24 cellular contexts compared by ENCODE assay signal in genomic region chrX:128699716-128700285, GRCh38.
"Had no signal": no experiment of that assay in that cellular context is flagged by ENCODE, and none has a peak within 500 bp of the region (broad histone marks: within the 10 kb centered on the region; RNA-seq: fewer than 3 reads in every experiment).

No MANE protein-coding gene starts in this region.

- H3K4me3 ChIP-seq: breast epithelium, K562, Peyer's patch, SJSA1 had no signal

- H3K36me3 ChIP-seq: breast epithelium, Peyer's patch, SJSA1 had no signal

- H3K27ac ChIP-seq: breast epithelium, Peyer's patch, SJSA1 had no signal

- H3K27me3 ChIP-seq: Peyer's patch, SJSA1 had no signal

- H3K4me1 ChIP-seq: breast epithelium, Peyer's patch, SJSA1 had no signal

- H3K9me3 ChIP-seq: breast epithelium, Peyer's patch, SJSA1 had no signal

- DNase-seq: activated CD4-positive, alpha-beta T cell treated with anti-CD3 and anti-CD28 coated beads, Interleukin-2, amount 10 ng/mL, durations not matched to agents 24 days and 14 days; activated CD4-positive, alpha-beta T cell treated with anti-CD3 and anti-CD28 coated beads, Interleukin-2, amount 50 U/mL, for 4 hours; activated CD8-positive, alpha-beta T cell treated with anti-CD3 and anti-CD28 coated beads for 36 hours; activated effector memory CD4-positive, alpha-beta T cell treated with anti-CD3 and anti-CD28 coated beads, Interleukin-2, amount 50 U/mL, for 16 hours; activated naive CD4-positive, alpha-beta T cell; activated naive CD4-positive, alpha-beta T cell treated with anti-CD3 and anti-CD28 coated beads, Interleukin-2, amount 50 U/mL, for 16 hours; activated naive CD8-positive, alpha-beta T cell treated with anti-CD3 and anti-CD28 coated beads for 36 hours; activated T-cell treated with anti-CD3 and anti-CD28 coated beads, Interleukin-2, amount 50 U/mL, for 1 hour; activated T-cell treated with anti-CD3 and anti-CD28 coated beads, Interleukin-2, amount 50 U/mL, for 72 hours; amniotic stem cell; aorta; cerebellar nuclear complex; NCI-H1105; NCI-H187 treated with DMSO at 0.1 percent for 48 hours; NCI-H510A; NCI-H526; NCI-H774; PC-3; Peyer's patch; RPMI8226; SHP77 treated with DMSO at 0.1 percent for 48 hours had no signal
